ENCODE assay signal across 8 cellular contexts in genomic region chr9:35945341-35946018, GRCh38. TPM values are rescaled to one million over a fixed set of nuclear protein-coding genes. Genes with fewer than 3 reads are reported as not detected.
DNase-seq lines count a peak whose midpoint lies in the region; ATAC-seq and TF ChIP-seq lines count a peak whose summit lies in the region.

No MANE protein-coding gene starts in this region.

- ATAC-seq in HG03280 (IDR thresholded peaks at IDR 0.05; ENCODE audit: unreplicated experiment): no peak

- TF ChIP-seq CTCF in GM13977 (IDR thresholded peaks at IDR 0.05; ENCODE audit: extremely low read depth, insufficient read depth, missing control alignments): peak; percentile 91
- TF ChIP-seq CTCF in colonic mucosa (IDR thresholded peaks at IDR 0.05): peak; percentile 78
- peak; percentile 86 for TF ChIP-seq CTCF in liver (IDR thresholded peaks at IDR 0.05; ENCODE audit: low read depth, low read length, missing input control)

- no peaks in the 10 kb centered on the region for H3K36me3 ChIP-seq in colonic mucosa
- H3K36me3 ChIP-seq in liver (ENCODE audit: control insufficient read depth in 4 of 4, insufficient read depth in 3 of 4, low read depth in 1 of 4, low read length in 3 of 4): no peaks in the 10 kb centered on the region

- H3K27ac ChIP-seq in colonic mucosa (peak overlapping the region; percentile 51), liver (ENCODE audit: low read depth in 1 of 2, low read length in 2 of 2) (no peak overlapping the region)

- TF ChIP-seq RAD21 in liver (IDR thresholded peaks at IDR 0.05): peak; percentile 93 to 94

- intact Hi-C loops in colonic mucosa (cut with DNase I): loop anchor here (2.0 kb wide), 1 partner anchor 43 kb away; no protein-coding TSS in a partner anchor

- H3K9me3 ChIP-seq in colonic mucosa: no peaks in the 10 kb centered on the region
- H3K9me3 ChIP-seq in liver (ENCODE audit: control insufficient read depth in 4 of 4, low read length in 3 of 4): no peaks in the 10 kb centered on the region

- no peaks in the 10 kb centered on the region for H3K27me3 ChIP-seq in colonic mucosa
- no peaks in the 10 kb centered on the region for H3K27me3 ChIP-seq in liver (ENCODE audit: control insufficient read depth in 4 of 4, insufficient read depth in 4 of 4, low read length in 3 of 4)

- no peak overlapping the region for H3K4me3 ChIP-seq in colonic mucosa
- peak overlapping the region in 2 of 3 donors; percentile 4 to 40 for H3K4me3 ChIP-seq in liver (ENCODE audit: low read depth in 1 of 3, low read length in 3 of 3)

- WGBS in liver: 29% methylated on average over 10 of the region's 10 CpGs

- peak; percentile 91 for DNase-seq in ACHN
- DNase-seq in GM13977 (ENCODE audit: low spot score): peak; percentile 62
- DNase-seq in NCI-H226: peak; percentile 64
- DNase-seq in activated CD4-positive, alpha-beta T cell treated with anti-CD3 and anti-CD28 coated beads for 4 hours: peak; percentile 64 to 69
- DNase-seq in colonic mucosa: peak; percentile 91
- DNase-seq in stimulated activated CD4-positive, alpha-beta T cell treated with anti-CD3 and anti-CD28 coated beads, TNF-alpha, amount 100 ng/mL, for 24 hours (ENCODE audit: low read depth in 3 of 3): peak; percentile 38 to 64 (median 51)

- H3K4me1 ChIP-seq in colonic mucosa (peaks cover 14% of the 10 kb centered on the region), liver (ENCODE audit: control insufficient read depth in 4 of 4, insufficient read depth in 4 of 4, low read length in 3 of 4) (peaks cover 0 to 9% (median 4%) of the 10 kb centered on the region in 4 donors)

- in situ Hi-C loops in ACHN (cut with HindIII; ENCODE audit: low pct_ligation_motif_present, low pct_unique_long_range_greater_than_20kb, low sequenced_read_pairs) (no loop called here), GM13977 (cut with MboI; ENCODE audit: low pct_unique_long_range_greater_than_20kb, low sequenced_read_pairs, unreplicated experiment) (no loop called here)

- H3K9ac ChIP-seq in colonic mucosa (ENCODE audit: low read depth in 2 of 2, low read length in 2 of 2) (peak overlapping the region in 1 of 2 donors; percentile 58), liver (ENCODE audit: low read depth in 1 of 2, low read length in 2 of 2) (no peak overlapping the region)

TF ChIP-seq in liver, 16 proteins besides CTCF, POLR2A, EP300 and RAD21:
- TF ChIP-seq HNF4A (conservative IDR thresholded peaks at IDR 0.05) (peak; percentile 11 to 52), GABPA (IDR thresholded peaks at IDR 0.05 in 1 of 2, conservative IDR thresholded peaks at IDR 0.05 in 1 of 2) (peak; percentile 75 to 87), FOXA2 (IDR thresholded peaks at IDR 0.05) (no peak), EGR1 (IDR thresholded peaks at IDR 0.05; ENCODE audit: low read depth in 2 of 2) (peak in 1 of 2 donors; percentile 71), TAF1 (conservative IDR thresholded peaks at IDR 0.05) (no peak), FOXA1 (IDR thresholded peaks at IDR 0.05) (no peak), NR2F2 (IDR thresholded peaks at IDR 0.05) (peak; percentile 49), REST (IDR thresholded peaks at IDR 0.05) (no peak), JUND (IDR thresholded peaks at IDR 0.05) (no peak), SP1 (IDR thresholded peaks at IDR 0.05) (peak; percentile 36), YY1 (IDR thresholded peaks at IDR 0.05) (peak; percentile 54), RXRA (IDR thresholded peaks at IDR 0.05) (peak; percentile 40 to 43), MAX (IDR thresholded peaks at IDR 0.05) (peak; percentile 63), HNF4G (IDR thresholded peaks at IDR 0.05) (peak; percentile 10)
- TF ChIP-seq, protein P1, sequence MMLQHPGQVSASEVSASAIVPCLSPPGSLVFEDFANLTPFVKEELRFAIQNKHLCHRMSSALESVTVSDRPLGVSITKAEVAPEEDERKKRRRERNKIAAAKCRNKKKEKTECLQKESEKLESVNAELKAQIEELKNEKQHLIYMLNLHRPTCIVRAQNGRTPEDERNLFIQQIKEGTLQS (IDR thresholded peaks at IDR 0.05): no peak
- TF ChIP-seq, protein P2, sequence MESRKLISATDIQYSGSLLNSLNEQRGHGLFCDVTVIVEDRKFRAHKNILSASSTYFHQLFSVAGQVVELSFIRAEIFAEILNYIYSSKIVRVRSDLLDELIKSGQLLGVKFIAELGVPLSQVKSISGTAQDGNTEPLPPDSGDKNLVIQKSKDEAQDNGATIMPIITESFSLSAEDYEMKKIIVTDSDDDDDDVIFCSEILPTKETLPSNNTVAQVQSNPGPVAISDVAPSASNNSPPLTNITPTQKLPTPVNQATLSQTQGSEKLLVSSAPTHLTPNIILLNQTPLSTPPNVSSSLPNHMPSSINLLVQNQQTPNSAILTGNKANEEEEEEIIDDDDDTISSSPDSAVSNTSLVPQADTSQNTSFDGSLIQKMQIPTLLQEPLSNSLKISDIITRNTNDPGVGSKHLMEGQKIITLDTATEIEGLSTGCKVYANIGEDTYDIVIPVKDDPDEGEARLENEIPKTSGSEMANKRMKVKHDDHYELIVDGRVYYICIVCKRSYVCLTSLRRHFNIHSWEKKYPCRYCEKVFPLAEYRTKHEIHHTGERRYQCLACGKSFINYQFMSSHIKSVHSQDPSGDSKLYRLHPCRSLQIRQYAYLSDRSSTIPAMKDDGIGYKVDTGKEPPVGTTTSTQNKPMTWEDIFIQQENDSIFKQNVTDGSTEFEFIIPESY (IDR thresholded peaks at IDR 0.05): no peak

RNA-seq across cellular contexts. Expression of gene OR2S2, which starts 12.5 kb away (rescaled TPM):
- total RNA-seq in colonic mucosa (not detected), liver (not detected)
- polyA plus RNA-seq in liver: not detected

RNA-seq across cellular contexts. Expression of gene SPAAR, which starts 36.2 kb away (rescaled TPM):
- total RNA-seq in colonic mucosa: 1 to 10 TPM; 1.1 to 2.6 TPM
- 1 to 10 TPM in 1 of 2 donors, under 1 TPM in 1; 0.65 to 2.4 TPM for total RNA-seq in liver
- 1 to 10 TPM; 1.1 TPM for polyA plus RNA-seq in liver

RNA-seq across cellular contexts. Expression of gene HRCT1, which starts 39.5 kb away (rescaled TPM):
- total RNA-seq in colonic mucosa: 10 to 100 TPM; 43.1 to 65.0 TPM
- total RNA-seq in liver: under 1 TPM; 0.08 to 0.09 TPM
- polyA plus RNA-seq in liver: 1 to 10 TPM in 1 of 2 donors, under 1 TPM in 1; 0.44 to 2.9 TPM

Comparison
In these comparisons a context has a peak if more than half of its experiments do, and no peak if none do; other contexts are left out.
1. RNA of gene HRCT1, which starts 39.5 kb away (total RNA-seq): 43.1 to 65.0 TPM in colonic mucosa; 0.08 to 0.09 TPM in liver; every median in the first group is over 10 times any median in the second.
2. Peak in every context shown above with its lines, with median percentiles within 50 percentile points of each other: DNase-seq and CTCF ChIP-seq.